Comparison of ENCODE assay signal across 14 cellular contexts in the genomic region with DNA sequence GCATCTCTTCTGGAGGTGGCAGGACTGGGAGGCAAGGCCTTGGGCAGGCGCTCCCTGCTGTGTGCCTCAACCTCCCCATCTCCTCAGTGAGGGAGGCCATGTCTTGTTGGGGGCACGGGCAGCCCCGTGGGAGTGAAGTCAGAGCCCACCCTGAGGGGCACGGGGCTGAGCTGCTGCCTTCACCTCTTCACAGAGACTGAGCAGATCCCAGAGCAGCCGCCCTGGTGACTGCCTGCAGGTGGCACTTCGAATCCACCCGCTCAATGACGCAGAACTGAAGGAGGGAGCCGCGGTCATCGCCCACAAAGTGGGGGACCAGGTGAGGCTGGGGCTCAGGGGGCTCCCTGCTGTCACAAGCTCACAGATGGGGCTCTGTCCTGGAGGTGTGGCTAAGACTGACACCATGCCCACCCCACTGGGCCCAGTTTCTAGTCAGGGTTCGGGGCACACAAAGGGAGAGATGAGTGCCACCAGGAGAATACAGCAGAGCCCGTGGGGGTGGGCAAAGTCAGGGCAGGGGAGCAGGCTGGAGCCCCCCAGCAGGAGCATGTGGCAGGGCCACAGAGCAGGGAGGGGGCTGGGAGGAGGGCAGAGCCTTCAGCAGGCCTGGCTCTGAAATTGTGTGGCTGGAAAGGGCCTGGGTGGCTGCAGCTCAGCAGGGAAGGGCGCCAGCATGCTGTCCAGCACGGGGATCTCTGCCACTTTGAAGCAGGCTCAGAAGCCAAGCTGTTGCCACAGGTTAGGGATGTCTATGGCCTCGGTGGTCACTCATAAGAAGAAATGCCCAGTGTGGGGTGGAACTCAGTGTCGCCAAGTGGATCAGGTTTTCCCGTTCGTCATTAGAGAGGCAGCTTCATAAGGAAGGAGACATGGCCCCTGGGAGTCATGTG. TPM values are rescaled to one million over a fixed set of nuclear protein-coding genes. Genes with fewer than 3 reads are reported as not detected.
DNase-seq lines count a peak whose midpoint lies in the region; ATAC-seq and TF ChIP-seq lines count a peak whose summit lies in the region.
"Had no signal": no experiment of that assay in that cellular context is flagged by ENCODE, and none has a peak within 500 bp of the region (broad histone marks: within the 10 kb centered on the region; RNA-seq: fewer than 3 reads in every experiment).

No MANE protein-coding gene starts in this region.

- intact Hi-C loops in OCI-LY7 (cut with micrococcal nuclease; ENCODE audit: unreplicated experiment) = no loop called here

- no peak overlapping the region for H2AFZ ChIP-seq in OCI-LY7 (ENCODE audit: low read length)

- CTCF ChIA-PET in activated CD8-positive, alpha-beta memory T cell treated with anti-CD3 and anti-CD28 coated beads, Interleukin-2, amount 10 ng/mL, durations not matched to agents 7 days and 5 days (lab: Charles Lee) = interaction anchor here (1.0 to 2.3 kb wide), 4 partner anchors 11 to 85 kb away, joined by 4 to 13 read pairs (median 8); no protein-coding TSS in a partner anchor
- CTCF ChIA-PET in OCI-LY7 (lab: Charles Lee; ENCODE audit: unreplicated experiment) = interaction anchor here (0.6 kb wide), 1 partner anchor 119 kb away, joined by 3 read pairs; no protein-coding TSS in a partner anchor

- no peaks in the 10 kb centered on the region for H3K79me2 ChIP-seq in OCI-LY7 (ENCODE audit: insufficient read depth, low read depth, low read length)

- peak; percentile 35 for ATAC-seq in activated CD8-positive, alpha-beta memory T cell treated with anti-CD3 and anti-CD28 coated beads, Interleukin-2, amount 10 ng/mL, durations not matched to agents 7 days and 5 days
- ATAC-seq in stimulated activated memory B cell treated with anti-CD40 and anti-IgM and Interleukin-4, amounts not matched to agents 10 μg/mL and 1 μg/mL and 100 μg/mL, for 72 hours = peak; percentile 24
- no peak for ATAC-seq in HG03442 (IDR thresholded peaks at IDR 0.05; ENCODE audit: unreplicated experiment)

- H3K4me3 Mint-ChIP-seq in activated CD8-positive, alpha-beta memory T cell treated with anti-CD3 and anti-CD28 coated beads, Interleukin-2, amount 10 ng/mL, durations not matched to agents 7 days and 5 days = no peak overlapping the region
- no peak overlapping the region for H3K4me3 Mint-ChIP-seq in endodermal cell
- H3K4me3 Mint-ChIP-seq in stimulated activated memory B cell treated with anti-CD40 and anti-IgM and Interleukin-4, amounts not matched to agents 10 μg/mL and 1 μg/mL and 100 μg/mL, for 72 hours = no peak overlapping the region
- H3K4me3 Mint-ChIP-seq: activated naive CD4-positive, alpha-beta T cell treated with anti-CD3 and anti-CD28 coated beads, Interleukin-2, amount 50 U/mL, for 24 hours had no signal

- no peaks in the 10 kb centered on the region for H3K9me3 Mint-ChIP-seq in activated CD8-positive, alpha-beta memory T cell treated with anti-CD3 and anti-CD28 coated beads, Interleukin-2, amount 10 ng/mL, durations not matched to agents 7 days and 5 days (ENCODE audit: low read depth)
- no peaks in the 10 kb centered on the region for H3K9me3 Mint-ChIP-seq in endodermal cell
- H3K9me3 Mint-ChIP-seq in stimulated activated memory B cell treated with anti-CD40 and anti-IgM and Interleukin-4, amounts not matched to agents 10 μg/mL and 1 μg/mL and 100 μg/mL, for 72 hours = no peaks in the 10 kb centered on the region
- H3K9me3 Mint-ChIP-seq: activated naive CD4-positive, alpha-beta T cell treated with anti-CD3 and anti-CD28 coated beads, Interleukin-2, amount 50 U/mL, for 24 hours had no signal

- POLR2A ChIA-PET in OCI-LY7 (lab: Charles Lee) = interaction anchor here (0.5 kb wide), 1 partner anchor 17 kb away, joined by 3 read pairs; no protein-coding TSS in a partner anchor

- no peaks in the 10 kb centered on the region for H3K4me1 Mint-ChIP-seq in activated CD8-positive, alpha-beta memory T cell treated with anti-CD3 and anti-CD28 coated beads, Interleukin-2, amount 10 ng/mL, durations not matched to agents 7 days and 5 days
- peaks cover 4% of the 10 kb centered on the region for H3K4me1 Mint-ChIP-seq in endodermal cell
- peaks cover 5% of the 10 kb centered on the region for H3K4me1 Mint-ChIP-seq in stimulated activated memory B cell treated with anti-CD40 and anti-IgM and Interleukin-4, amounts not matched to agents 10 μg/mL and 1 μg/mL and 100 μg/mL, for 72 hours
- H3K4me1 Mint-ChIP-seq: activated naive CD4-positive, alpha-beta T cell treated with anti-CD3 and anti-CD28 coated beads, Interleukin-2, amount 50 U/mL, for 24 hours had no signal

- no peak for DNase-seq in activated CD8-positive, alpha-beta memory T cell treated with anti-CD3 and anti-CD28 coated beads, Interleukin-2, amount 10 ng/mL, durations not matched to agents 7 days and 5 days
- no peak for DNase-seq in activated CD8-positive, alpha-beta memory T cell treated with anti-CD3 and anti-CD28 coated beads for 24 hours
- DNase-seq in OCI-LY7 (ENCODE audit: low spot score) (no peak), endodermal cell (peak; percentile 59), foreskin melanocyte (no peak), DMS53 (lab: John Stamatoyannopoulos, UW) (no peak)
- DNase-seq: mammary epithelial cell, NCI-H1105, occipital lobe, thyroid gland had no signal

- BruUV-seq in OCI-LY7 (replicated peaks; lab: Mats Ljungman, UMichigan) = no TSS peak

- no peaks in the 10 kb centered on the region for H3K27me3 Mint-ChIP-seq in activated CD8-positive, alpha-beta memory T cell treated with anti-CD3 and anti-CD28 coated beads, Interleukin-2, amount 10 ng/mL, durations not matched to agents 7 days and 5 days
- no peaks in the 10 kb centered on the region for H3K27me3 Mint-ChIP-seq in endodermal cell (ENCODE audit: insufficient read depth)
- H3K27me3 Mint-ChIP-seq in stimulated activated memory B cell treated with anti-CD40 and anti-IgM and Interleukin-4, amounts not matched to agents 10 μg/mL and 1 μg/mL and 100 μg/mL, for 72 hours = no peaks in the 10 kb centered on the region
- H3K27me3 Mint-ChIP-seq: activated naive CD4-positive, alpha-beta T cell treated with anti-CD3 and anti-CD28 coated beads, Interleukin-2, amount 50 U/mL, for 24 hours had no signal

- peaks cover 44% of the 10 kb centered on the region for H3K36me3 ChIP-seq in OCI-LY7 (ENCODE audit: insufficient read depth, low read length)
- peaks cover 23% of the 10 kb centered on the region for H3K36me3 ChIP-seq in endodermal cell (ENCODE audit: control insufficient read depth, insufficient read depth, low read length)

- H3K27ac ChIP-seq in OCI-LY7 (ENCODE audit: low read depth, low read length, poor library complexity, severe bottlenecking) (no peak overlapping the region), endodermal cell (ENCODE audit: low read depth, low read length) (no peak overlapping the region)
- H3K27ac ChIP-seq: esophagus muscularis mucosa, thyroid gland had no signal

- H3K9me2 ChIP-seq in OCI-LY7 (ENCODE audit: insufficient read depth, low read length) = no peaks in the 10 kb centered on the region

- no peak overlapping the region for H3K4me3 ChIP-seq in OCI-LY7 (ENCODE audit: low read depth, low read length, poor library complexity, severe bottlenecking)
- no peak overlapping the region for H3K4me3 ChIP-seq in endodermal cell (ENCODE audit: low read length)
- H3K4me3 ChIP-seq: esophagus muscularis mucosa, thyroid gland had no signal

- no peaks in the 10 kb centered on the region for H4K20me1 ChIP-seq in OCI-LY7 (ENCODE audit: insufficient read depth, low read length)

- H3K9me3 ChIP-seq in OCI-LY7 (ENCODE audit: low read length) = no peaks in the 10 kb centered on the region
- no peaks in the 10 kb centered on the region for H3K9me3 ChIP-seq in endodermal cell (ENCODE audit: control insufficient read depth, low read length)
- H3K9me3 ChIP-seq: esophagus muscularis mucosa, thyroid gland had no signal

- no peak overlapping the region for H3K4me2 ChIP-seq in OCI-LY7 (ENCODE audit: low read length)

- TF ChIP-seq CTCF in OCI-LY7 (conservative IDR thresholded peaks at IDR 0.05; ENCODE audit: low read length) (0 out of 2 replicates have a peak, but pooled peaks have one; percentile 22), endodermal cell (conservative IDR thresholded peaks at IDR 0.05) (peak; percentile 48)

- H3K4me1 ChIP-seq in OCI-LY7 (ENCODE audit: insufficient read depth, low read length, poor library complexity, severe bottlenecking) = no peaks in the 10 kb centered on the region
- no peaks in the 10 kb centered on the region for H3K4me1 ChIP-seq in endodermal cell (ENCODE audit: control insufficient read depth, insufficient read depth, low read length)
- H3K4me1 ChIP-seq: thyroid gland had no signal

- no peak overlapping the region for H3K27ac Mint-ChIP-seq in activated CD8-positive, alpha-beta memory T cell treated with anti-CD3 and anti-CD28 coated beads, Interleukin-2, amount 10 ng/mL, durations not matched to agents 7 days and 5 days
- H3K27ac Mint-ChIP-seq in endodermal cell = peak overlapping the region; percentile 39
- H3K27ac Mint-ChIP-seq in stimulated activated memory B cell treated with anti-CD40 and anti-IgM and Interleukin-4, amounts not matched to agents 10 μg/mL and 1 μg/mL and 100 μg/mL, for 72 hours = no peak overlapping the region
- H3K27ac Mint-ChIP-seq: activated naive CD4-positive, alpha-beta T cell treated with anti-CD3 and anti-CD28 coated beads, Interleukin-2, amount 50 U/mL, for 24 hours had no signal

- WGBS in endodermal cell (ENCODE audit: insufficient coverage in 1 of 2, insufficient read length in 1 of 2), 2 experiments = 89 to 93% methylated on average over 13 to 19 of the region's 19 CpGs

- peaks cover 13% of the 10 kb centered on the region for H3K36me3 Mint-ChIP-seq in activated CD8-positive, alpha-beta memory T cell treated with anti-CD3 and anti-CD28 coated beads, Interleukin-2, amount 10 ng/mL, durations not matched to agents 7 days and 5 days
- H3K36me3 Mint-ChIP-seq in endodermal cell (ENCODE audit: low read depth) = peaks cover 28% of the 10 kb centered on the region
- H3K36me3 Mint-ChIP-seq in stimulated activated memory B cell treated with anti-CD40 and anti-IgM and Interleukin-4, amounts not matched to agents 10 μg/mL and 1 μg/mL and 100 μg/mL, for 72 hours = peaks cover 46% of the 10 kb centered on the region

- H3K27me3 ChIP-seq in endodermal cell (ENCODE audit: control insufficient read depth, insufficient read depth, low read length, poor library complexity, severe bottlenecking) = no peaks in the 10 kb centered on the region
- H3K27me3 ChIP-seq: esophagus muscularis mucosa, thyroid gland had no signal

- H3K9ac ChIP-seq in endodermal cell (ENCODE audit: extremely low read depth, low read length, poor library complexity, severe bottlenecking) = no peak overlapping the region

RNA-seq across cellular contexts. Expression of a gene that starts 18.8 kb away (rescaled TPM):
- total RNA-seq in activated CD8-positive, alpha-beta memory T cell treated with anti-CD3 and anti-CD28 coated beads, Interleukin-2, amount 10 ng/mL, durations not matched to agents 7 days and 5 days = 100 to 1,000 TPM in 1 of 2 experiments, 10 to 100 TPM in 1; 70.8 to 103 TPM
- total RNA-seq in OCI-LY7 (2014; rRNA removed; shearing (Covaris generic)) = 3.1 and 3.9 TPM in 2 replicates
- 41.2 and 43.4 TPM in 2 replicates for total RNA-seq in OCI-LY7 (2022)
- total RNA-seq in endodermal cell = 10 to 100 TPM; 14.5 to 18.5 TPM
- polyA plus RNA-seq in endodermal cell (2013, experiment 1 of 2) = 10.4 TPM
- 10.5 TPM for polyA plus RNA-seq in endodermal cell (2013, experiment 2 of 2)

RNA-seq across cellular contexts. Expression of a gene that starts 30.0 kb away (rescaled TPM):
- 100 to 1,000 TPM; 170 to 204 TPM for total RNA-seq in activated CD8-positive, alpha-beta memory T cell treated with anti-CD3 and anti-CD28 coated beads, Interleukin-2, amount 10 ng/mL, durations not matched to agents 7 days and 5 days
- total RNA-seq in OCI-LY7 (2014; rRNA removed; shearing (Covaris generic)) = 181 and 241 TPM in 2 replicates
- total RNA-seq in OCI-LY7 (2022) (201 and 225 TPM in 2 replicates), endodermal cell (100 to 1,000 TPM; 172 to 220 TPM)
- polyA plus RNA-seq in endodermal cell (2013, experiment 1 of 2) = 136 TPM
- 120 TPM for polyA plus RNA-seq in endodermal cell (2013, experiment 2 of 2)
